In the genomic region with DNA sequence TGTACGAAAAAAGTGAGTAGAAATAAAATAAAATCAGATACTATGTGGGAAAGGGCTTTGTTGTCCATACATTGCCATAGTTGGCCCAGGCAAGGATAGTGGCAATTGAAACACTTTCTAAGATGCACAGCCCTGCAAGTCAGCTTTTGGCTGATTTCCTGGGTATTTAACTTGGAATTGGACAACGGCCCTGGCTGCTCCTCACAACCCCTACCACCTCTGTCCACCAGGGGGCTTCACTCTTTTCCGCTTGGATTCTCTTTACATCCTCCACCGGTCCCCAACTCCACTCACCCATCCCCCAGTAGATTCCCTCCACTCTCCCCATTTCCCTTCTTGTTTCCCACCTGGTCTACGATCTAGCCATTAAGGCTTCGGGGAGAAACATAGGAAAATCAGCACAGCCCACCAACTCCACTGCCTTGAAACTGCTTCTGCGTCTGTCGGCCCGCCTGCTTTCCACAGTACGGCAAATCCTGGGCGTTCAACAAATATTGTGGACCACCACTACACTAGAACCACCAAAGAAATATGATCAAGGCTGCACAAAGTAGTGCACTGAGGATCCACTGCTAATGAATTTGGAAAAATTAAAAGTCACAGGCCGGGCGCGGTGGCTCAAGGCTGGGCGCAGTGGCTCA, we compare ENCODE assay signal across 8 cellular contexts. TPM values are rescaled to one million over a fixed set of nuclear protein-coding genes. Genes with fewer than 3 reads are reported as not detected.
DNase-seq lines count a peak whose midpoint lies in the region; ATAC-seq lines count a peak whose summit lies in the region.

No MANE protein-coding gene starts in this region.

- no peak overlapping the region for H3K4me3 Mint-ChIP-seq in activated CD4-positive, alpha-beta T cell treated with anti-CD3 and anti-CD28 coated beads, Interleukin-2, amount 10 ng/mL, durations not matched to agents 7 days and 5 days
- no peak overlapping the region for H3K4me3 Mint-ChIP-seq in stimulated activated naive CD8-positive, alpha-beta T cell treated with anti-CD3 and anti-CD28 coated beads, Interleukin-15, amount 100 ng/mL, for 72 hours

- H3K27me3 ChIP-seq in effector memory CD4-positive, alpha-beta T cell (replicated peaks; ENCODE audit: control insufficient read depth, insufficient read depth, low read length, poor library complexity, severe bottlenecking) = no peaks in the 10 kb centered on the region

- H3K36me3 ChIP-seq in effector memory CD4-positive, alpha-beta T cell (ENCODE audit: control insufficient read depth, insufficient read depth, low read length) = no peaks in the 10 kb centered on the region

- CTCF ChIA-PET in activated CD4-positive, alpha-beta T cell treated with anti-CD3 and anti-CD28 coated beads, Interleukin-2, amount 10 ng/mL, durations not matched to agents 7 days and 5 days (lab: Charles Lee) = interaction anchor here (0.6 to 4.0 kb wide), 4 partner anchors 10 to 578 kb away, joined by 3 to 14 read pairs (median 4); no protein-coding TSS in a partner anchor

- H3K9me3 Mint-ChIP-seq in activated CD4-positive, alpha-beta T cell treated with anti-CD3 and anti-CD28 coated beads, Interleukin-2, amount 10 ng/mL, durations not matched to agents 7 days and 5 days = no peaks in the 10 kb centered on the region
- H3K9me3 Mint-ChIP-seq in stimulated activated naive CD8-positive, alpha-beta T cell treated with anti-CD3 and anti-CD28 coated beads, Interleukin-15, amount 100 ng/mL, for 72 hours = no peaks in the 10 kb centered on the region

- H3K27ac Mint-ChIP-seq in activated CD4-positive, alpha-beta T cell treated with anti-CD3 and anti-CD28 coated beads, Interleukin-2, amount 10 ng/mL, durations not matched to agents 7 days and 5 days = no peak overlapping the region
- no peak overlapping the region for H3K27ac Mint-ChIP-seq in stimulated activated naive CD8-positive, alpha-beta T cell treated with anti-CD3 and anti-CD28 coated beads, Interleukin-15, amount 100 ng/mL, for 72 hours

- H3K4me3 ChIP-seq in effector memory CD4-positive, alpha-beta T cell (ENCODE audit: insufficient read depth, low read depth, low read length, poor library complexity, severe bottlenecking) = no peak overlapping the region

- H3K27me3 Mint-ChIP-seq in activated CD4-positive, alpha-beta T cell treated with anti-CD3 and anti-CD28 coated beads, Interleukin-2, amount 10 ng/mL, durations not matched to agents 7 days and 5 days = peaks cover 13% of the 10 kb centered on the region
- peaks cover 38% of the 10 kb centered on the region for H3K27me3 Mint-ChIP-seq in stimulated activated naive CD8-positive, alpha-beta T cell treated with anti-CD3 and anti-CD28 coated beads, Interleukin-15, amount 100 ng/mL, for 72 hours

- DNase-seq in SIG-M5 treated with dmso at 0.1 percent for 504 hours (lab: John Stamatoyannopoulos, UW; ENCODE audit: unreplicated experiment) (peak; percentile 43), SIG-M5 (lab: John Stamatoyannopoulos, UW) (no peak), NCI-H226 (peak; percentile 4), mucosa of gallbladder (ENCODE audit: low spot score) (peak; percentile 56)
- DNase-seq in activated CD4-positive, alpha-beta T cell treated with anti-CD3 and anti-CD28 coated beads, Interleukin-2, amount 10 ng/mL, durations not matched to agents 7 days and 5 days = peak; percentile 58
- peak; percentile 12 to 29 (median 13) for DNase-seq in effector memory CD4-positive, alpha-beta T cell
- peak; percentile 35 to 39 for DNase-seq in stimulated activated naive CD8-positive, alpha-beta T cell treated with anti-CD3 and anti-CD28 coated beads, Interleukin-15, amount 100 ng/mL, for 72 hours

- H3K4me1 Mint-ChIP-seq in activated CD4-positive, alpha-beta T cell treated with anti-CD3 and anti-CD28 coated beads, Interleukin-2, amount 10 ng/mL, durations not matched to agents 7 days and 5 days = peaks cover 6% of the 10 kb centered on the region
- H3K4me1 Mint-ChIP-seq in stimulated activated naive CD8-positive, alpha-beta T cell treated with anti-CD3 and anti-CD28 coated beads, Interleukin-15, amount 100 ng/mL, for 72 hours = peaks cover 8% of the 10 kb centered on the region

- H3K36me3 Mint-ChIP-seq in activated CD4-positive, alpha-beta T cell treated with anti-CD3 and anti-CD28 coated beads, Interleukin-2, amount 10 ng/mL, durations not matched to agents 7 days and 5 days (ENCODE audit: low read depth) = no peaks in the 10 kb centered on the region

- no peak overlapping the region for H3K27ac ChIP-seq in effector memory CD4-positive, alpha-beta T cell (ENCODE audit: insufficient read depth, low read length, poor library complexity, severe bottlenecking)

- H3K9me3 ChIP-seq in effector memory CD4-positive, alpha-beta T cell (ENCODE audit: control insufficient read depth, low read length) = no peaks in the 10 kb centered on the region

- POLR2A ChIA-PET in activated CD4-positive, alpha-beta T cell treated with anti-CD3 and anti-CD28 coated beads, Interleukin-2, amount 10 ng/mL, durations not matched to agents 7 days and 5 days (lab: Charles Lee) = no interaction called here

- peak; percentile 48 for ATAC-seq in stimulated activated naive CD8-positive, alpha-beta T cell treated with anti-CD3 and anti-CD28 coated beads, Interleukin-15, amount 100 ng/mL, for 72 hours
- no peak for ATAC-seq in HG03175 (IDR thresholded peaks at IDR 0.05; ENCODE audit: unreplicated experiment)

- H3K4me1 ChIP-seq in effector memory CD4-positive, alpha-beta T cell (ENCODE audit: control insufficient read depth, insufficient read depth, low read length, poor library complexity, severe bottlenecking) = no peaks in the 10 kb centered on the region

RNA-seq across cellular contexts. Expression of gene GTF3A, which starts 48.6 kb away (rescaled TPM):
- total RNA-seq in activated CD4-positive, alpha-beta T cell treated with anti-CD3 and anti-CD28 coated beads, Interleukin-2, amount 10 ng/mL, durations not matched to agents 7 days and 5 days = 100 to 1,000 TPM; 173 to 189 TPM
- total RNA-seq in mucosa of gallbladder = 65.7 TPM
